8 cellular contexts compared by ENCODE assay signal in the genomic region with DNA sequence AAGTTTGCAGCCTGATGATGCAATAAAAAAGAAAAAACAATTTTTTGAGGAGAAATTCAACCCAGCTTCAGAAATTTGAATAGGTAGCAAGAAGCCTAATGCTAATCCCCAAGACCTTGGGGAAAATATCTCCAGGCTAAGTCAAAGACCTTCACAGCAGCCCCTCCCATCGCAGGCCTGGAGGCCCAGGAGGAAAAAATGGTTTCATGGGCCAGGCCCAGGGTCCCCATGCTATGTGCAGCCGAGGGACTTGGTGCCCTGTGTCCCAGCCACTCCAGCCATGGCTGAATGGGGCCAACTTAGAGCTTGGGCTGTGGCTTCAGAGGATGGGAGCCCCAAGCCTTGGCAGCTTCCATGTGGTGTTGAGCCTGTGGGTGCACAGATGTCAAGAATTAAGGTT.
"Had no signal": no experiment of that assay in that cellular context is flagged by ENCODE, and none has a peak within 500 bp of the region (broad histone marks: within the 10 kb centered on the region; RNA-seq: fewer than 3 reads in every experiment).

No MANE protein-coding gene starts in this region.

- DNase-seq: IMR-90, KBM-7, KG1 had no signal

- H3K9ac ChIP-seq: KMS-11 had no signal

- ATAC-seq: HepG2 had no signal

- H3K27ac ChIP-seq: HL-60, KMS-11 had no signal

- FAIRE-seq: HepG2, HTR-8/SVneo had no signal

- H3K4me2 ChIP-seq: KMS-11 had no signal

- H3K4me1 Mint-ChIP-seq: IgD-negative memory B cell had no signal

- H3K36me3 Mint-ChIP-seq: IgD-negative memory B cell had no signal

- H3K27ac Mint-ChIP-seq: IgD-negative memory B cell had no signal
